ENCODE assay signal across 1 cellular context in genomic region chr10:35460852-35461460, GRCh38.
TF ChIP-seq lines count a peak whose summit lies in the region.

No MANE protein-coding gene starts in this region.

TF ChIP-seq in IMR-90, 13 proteins besides CTCF, POLR2A, EP300 and RAD21 (continued from another document):
- TF ChIP-seq CHD1 (IDR thresholded peaks at IDR 0.05; ENCODE audit: low read depth, low read length) (no peak), MAZ (IDR thresholded peaks at IDR 0.05; ENCODE audit: borderline replicate concordance, low read depth, low read length) (no peak), RCOR1 (IDR thresholded peaks at IDR 0.05; ENCODE audit: insufficient replicate concordance, low read length) (no peak)
